Comparison of ENCODE assay signal across 1 cellular context in genomic region chr5:142358121-142358520, GRCh38.
TF ChIP-seq lines count a peak whose summit lies in the region.

No MANE protein-coding gene starts in this region.

TF ChIP-seq in IMR-90, 13 proteins besides CTCF, POLR2A, EP300 and RAD21 (continued from another document):
- TF ChIP-seq RCOR1 (IDR thresholded peaks at IDR 0.05; ENCODE audit: insufficient replicate concordance, low read length) (no peak), RFX5 (IDR thresholded peaks at IDR 0.05; ENCODE audit: low read depth, low read length) (no peak), BHLHE40 (IDR thresholded peaks at IDR 0.05; ENCODE audit: low read depth, low read length) (no peak), MAFK (IDR thresholded peaks at IDR 0.05; ENCODE audit: low read depth, low read length) (no peak), NFE2L2 (IDR thresholded peaks at IDR 0.05; ENCODE audit: low read depth, low read length) (no peak), MAZ (IDR thresholded peaks at IDR 0.05; ENCODE audit: borderline replicate concordance, low read depth, low read length) (no peak), ELK1 (IDR thresholded peaks at IDR 0.05; ENCODE audit: borderline replicate concordance, low read depth, low read length) (no peak), SMC3 (IDR thresholded peaks at IDR 0.05; ENCODE audit: low read depth, low read length) (no peak), CEBPB (IDR thresholded peaks at IDR 0.05; ENCODE audit: low read depth, low read length) (no peak), CHD1 (IDR thresholded peaks at IDR 0.05; ENCODE audit: low read depth, low read length) (no peak), MXI1 (IDR thresholded peaks at IDR 0.05; ENCODE audit: borderline replicate concordance, low read depth, low read length) (no peak)
TF ChIP-seq in IMR-90: peak in this region for 0.
